10 cellular contexts compared by ENCODE assay signal in genomic region chr9:110977259-110977709, GRCh38.
DNase-seq lines count a peak whose midpoint lies in the region; ATAC-seq and TF ChIP-seq lines count a peak whose summit lies in the region.
"Had no signal": no experiment of that assay in that cellular context is flagged by ENCODE, and none has a peak within 500 bp of the region (broad histone marks: within the 10 kb centered on the region; RNA-seq: fewer than 3 reads in every experiment).

No MANE protein-coding gene starts in this region.

- H3K27ac ChIP-seq in angular gyrus (ENCODE audit: low read depth, low read length) (peak overlapping the region; percentile 40), testis (no peak overlapping the region)

- TF ChIP-seq CTCF in fibroblast of villous mesenchyme (IDR thresholded peaks at IDR 0.05; ENCODE audit: insufficient read depth, low read depth, low read length) (no peak), testis (IDR thresholded peaks at IDR 0.05) (no peak)

- H3K4me3 ChIP-seq in fibroblast of villous mesenchyme (ENCODE audit: low read depth, low read length) (no peak overlapping the region), testis (no peak overlapping the region)

- intact Hi-C loops in testis (cut with DNase I; ENCODE audit: low total_unique reads): no loop called here

- 26 to 39% methylated on average over 3 of the region's 3 CpGs for WGBS in testis, 2 donors

- peak; percentile 26 for DNase-seq in NCI-H2196 (lab: John Stamatoyannopoulos, UW; ENCODE audit: unreplicated experiment)
- DNase-seq in NCI-H2196 treated with DMSO at 0.1 percent for 48 hours (lab: John Stamatoyannopoulos, UW; ENCODE audit: unreplicated experiment): no peak
- peak; percentile 64 for DNase-seq in fibroblast of villous mesenchyme (ENCODE audit: low read depth)
- peak; percentile 55 for DNase-seq in testis
- DNase-seq in SIG-M5 (lab: John Stamatoyannopoulos, UW): no peak
- DNase-seq in AG20443 (ENCODE audit: low spot score): no peak
- DNase-seq: activated CD8-positive, alpha-beta memory T cell treated with anti-CD3 and anti-CD28 coated beads, Interleukin-2, amount 10 ng/mL, durations not matched to agents 7 days and 5 days; glutamatergic neuron had no signal

- no peak for TF ChIP-seq POLR2A in testis (IDR thresholded peaks at IDR 0.05)

- no peaks in the 10 kb centered on the region for H3K36me3 ChIP-seq in testis (ENCODE audit: low read depth, missing control alignments)

- H3K27me3 ChIP-seq in testis: no peaks in the 10 kb centered on the region

- ATAC-seq in HG03571 (IDR thresholded peaks at IDR 0.05; ENCODE audit: unreplicated experiment): no peak
- ATAC-seq: activated CD8-positive, alpha-beta memory T cell treated with anti-CD3 and anti-CD28 coated beads, Interleukin-2, amount 10 ng/mL, durations not matched to agents 7 days and 5 days had no signal

- H3K4me1 ChIP-seq in testis: peaks cover 7% of the 10 kb centered on the region

- H3K9me3 ChIP-seq in testis: no peaks in the 10 kb centered on the region

Comparison
In these comparisons a context has a peak if more than half of its experiments do, and no peak if none do; other contexts are left out.
1. DNase-seq: peak in NCI-H2196 (single experiment), fibroblast of villous mesenchyme (single experiment) and testis (single experiment); none in NCI-H2196 treated with DMSO at 0.1 percent for 48 hours (single experiment), SIG-M5 (single experiment) and AG20443 (single experiment).